8 cellular contexts compared by ENCODE assay signal in genomic region chr11:28108909-28109308, GRCh38. TPM values are rescaled to one million over a fixed set of nuclear protein-coding genes. Genes with fewer than 3 reads are reported as not detected.
DNase-seq lines count a peak whose midpoint lies in the region; ATAC-seq, FAIRE-seq and TF ChIP-seq lines count a peak whose summit lies in the region.

No MANE protein-coding gene starts in this region.

- H3K27me3 Mint-ChIP-seq in Calu3 (ENCODE audit: unreplicated experiment) (no peaks in the 10 kb centered on the region), osteocyte (ENCODE audit: unreplicated experiment) (no peaks in the 10 kb centered on the region)

- H3K4me3 ChIP-seq in effector memory CD4-positive, alpha-beta T cell (ENCODE audit: insufficient read depth, low read depth, low read length, poor library complexity, severe bottlenecking) = no peak overlapping the region

- TF ChIP-seq CTCF in Calu3 (IDR thresholded peaks at IDR 0.05; ENCODE audit: unreplicated experiment) (no peak), osteocyte (IDR thresholded peaks at IDR 0.05) (no peak), D721Med (IDR thresholded peaks at IDR 0.05; ENCODE audit: insufficient read depth, missing control alignments) (no peak)

- H3K9me3 ChIP-seq in effector memory CD4-positive, alpha-beta T cell (ENCODE audit: control insufficient read depth, low read length) = no peaks in the 10 kb centered on the region

- peaks cover 2% of the 10 kb centered on the region for H3K36me3 ChIP-seq in effector memory CD4-positive, alpha-beta T cell (ENCODE audit: control insufficient read depth, insufficient read depth, low read length)

- H3K36me3 Mint-ChIP-seq in Calu3 (ENCODE audit: insufficient read depth, unreplicated experiment) = peaks cover 43% of the 10 kb centered on the region
- H3K36me3 Mint-ChIP-seq in osteocyte (ENCODE audit: unreplicated experiment) = peaks cover 8% of the 10 kb centered on the region

- H3K27ac ChIP-seq in effector memory CD4-positive, alpha-beta T cell (ENCODE audit: insufficient read depth, low read length, poor library complexity, severe bottlenecking) = peak overlapping the region; percentile 88

- peak overlapping the region; percentile 87 for H3K4me3 Mint-ChIP-seq in Calu3 (ENCODE audit: low read depth, unreplicated experiment)
- peak overlapping the region; percentile 84 for H3K4me3 Mint-ChIP-seq in osteocyte (ENCODE audit: unreplicated experiment)

- intact Hi-C loops in Calu3 (cut with micrococcal nuclease; ENCODE audit: unreplicated experiment) = loop anchor here (2.0 to 5.0 kb wide), 4 partner anchors 38 to 1223 kb away; no protein-coding TSS in a partner anchor

- no peak for FAIRE-seq in D721Med (lab: Jason Lieb, UNC)

- H3K27me3 ChIP-seq in effector memory CD4-positive, alpha-beta T cell (replicated peaks; ENCODE audit: control insufficient read depth, insufficient read depth, low read length, poor library complexity, severe bottlenecking) = no peaks in the 10 kb centered on the region

- no TSS peak for BruUV-seq in Calu3 (replicated peaks; lab: Mats Ljungman, UMichigan)

- peaks cover 18% of the 10 kb centered on the region for H3K4me1 Mint-ChIP-seq in Calu3 (ENCODE audit: low read depth, unreplicated experiment)
- H3K4me1 Mint-ChIP-seq in osteocyte (ENCODE audit: unreplicated experiment) = peaks cover 61% of the 10 kb centered on the region

- CTCF ChIA-PET in Calu3 (lab: Charles Lee) = interaction anchor here (2.9 kb wide), 1 partner anchor 410 kb away, joined by 20 read pairs; the partner anchor contains the start of gene BDNF

- peak overlapping the region; percentile 97 for H3K27ac Mint-ChIP-seq in Calu3 (ENCODE audit: unreplicated experiment)
- peak overlapping the region; percentile 99 for H3K27ac Mint-ChIP-seq in osteocyte (ENCODE audit: unreplicated experiment)

- no peak for DNase-seq in Calu3
- DNase-seq in NCI-H69 (lab: John Stamatoyannopoulos, UW) = peak; percentile 12
- DNase-seq in effector memory CD4-positive, alpha-beta T cell = no peak
- no peak for DNase-seq in osteocyte (ENCODE audit: extremely low spot score, unreplicated experiment)
- DNase-seq in D721Med (ENCODE audit: insufficient read length, low spot score) = no peak
- no peak for DNase-seq in stimulated activated CD4-positive, alpha-beta T cell treated with anti-CD3 and anti-CD28 coated beads, Interleukin-12 subunit alpha, Interleukin-12 subunit beta, amount 100 ng/mL, for 4 hours

- H3K9me3 Mint-ChIP-seq in Calu3 (ENCODE audit: low read depth, unreplicated experiment) (no peaks in the 10 kb centered on the region), osteocyte (ENCODE audit: unreplicated experiment) (no peaks in the 10 kb centered on the region)

- no peak for ATAC-seq in GM19351 (IDR thresholded peaks at IDR 0.05; ENCODE audit: unreplicated experiment)
- no peak for ATAC-seq in GM18907 (IDR thresholded peaks at IDR 0.05; ENCODE audit: unreplicated experiment)

- H3K4me1 ChIP-seq in effector memory CD4-positive, alpha-beta T cell (ENCODE audit: control insufficient read depth, insufficient read depth, low read length, poor library complexity, severe bottlenecking) = peaks cover 3% of the 10 kb centered on the region

RNA-seq across cellular contexts. Expression of gene METTL15, which starts 0.7 kb away (rescaled TPM):
- total RNA-seq in Calu3 (2022) (19.0 and 19.4 TPM in 2 replicates), osteocyte (13.1 and 16.3 TPM in 2 replicates)

RNA-seq across cellular contexts. Expression of gene KIF18A, which starts 1.0 kb away (rescaled TPM):
- total RNA-seq in Calu3 (2022) (29.9 and 31.5 TPM in 2 replicates), osteocyte (3.9 and 4.2 TPM in 2 replicates)
